Comparison of ENCODE assay signal across 13 cellular contexts in the genomic region with DNA sequence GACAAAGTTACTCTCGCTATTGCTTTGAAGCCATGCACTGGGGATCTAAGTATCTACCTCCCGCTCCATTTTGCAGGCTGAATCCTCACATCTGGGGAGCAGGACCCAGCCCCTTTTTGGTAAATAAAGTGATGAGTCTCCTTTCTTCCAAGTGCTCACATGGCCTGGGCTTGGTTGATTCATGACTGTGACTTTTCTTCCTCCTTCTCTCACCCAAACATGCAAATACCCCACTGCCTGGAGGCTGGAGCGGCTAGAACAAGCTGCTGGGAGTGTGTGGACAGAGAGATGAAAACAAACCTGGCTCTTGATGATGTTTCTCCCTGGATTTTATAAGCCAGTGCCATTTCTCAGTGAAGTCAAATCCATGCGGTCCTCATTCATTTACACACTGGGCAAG.
DNase-seq lines count a peak whose midpoint lies in the region.
"Had no signal": no experiment of that assay in that cellular context is flagged by ENCODE, and none has a peak within 500 bp of the region (broad histone marks: within the 10 kb centered on the region; RNA-seq: fewer than 3 reads in every experiment).

No MANE protein-coding gene starts in this region.

- DNase-seq in NCI-H526 (lab: John Stamatoyannopoulos, UW) (peak; percentile 95), ecto neural progenitor cell (ENCODE audit: low spot score) (peak; percentile 21), mesenteric fat pad (ENCODE audit: low spot score) (peak; percentile 26), ureter (ENCODE audit: low spot score) (peak; percentile 22), NCI-H1694 (lab: John Stamatoyannopoulos, UW) (no peak), SHP77 (lab: John Stamatoyannopoulos, UW) (no peak)
- no peak for DNase-seq in stimulated activated naive CD4-positive, alpha-beta T cell (lab: John Stamatoyannopoulos, UW)
- DNase-seq: CD8-positive, alpha-beta T cell; COR-L47; DND-41; GDM1; HCEC 1CT; HFFc6 had no signal

Comparison
In these comparisons a context has a peak if more than half of its experiments do, and no peak if none do; other contexts are left out.
1. DNase-seq: peak in NCI-H526 (2 of 2), ecto neural progenitor cell (single experiment), mesenteric fat pad (single experiment) and ureter (single experiment); none in stimulated activated naive CD4-positive, alpha-beta T cell (0 of 6), NCI-H1694 (single experiment) and SHP77 (0 of 2).